Comparison of ENCODE assay signal across 11 cellular contexts in genomic region chr11:96213500-96213899, GRCh38.
DNase-seq lines count a peak whose midpoint lies in the region; ATAC-seq and TF ChIP-seq lines count a peak whose summit lies in the region.
"Had no signal": no experiment of that assay in that cellular context is flagged by ENCODE, and none has a peak within 500 bp of the region (broad histone marks: within the 10 kb centered on the region; RNA-seq: fewer than 3 reads in every experiment).

No MANE protein-coding gene starts in this region.

- H3K9me3 ChIP-seq in CD4-positive, CD25-positive, alpha-beta regulatory T cell (ENCODE audit: control insufficient read depth in 2 of 2, low read length in 2 of 2): no peaks in the 10 kb centered on the region
- no peaks in the 10 kb centered on the region for H3K9me3 ChIP-seq in prostate gland
- H3K9me3 ChIP-seq: MG63 had no signal

- peak overlapping the region; percentile 51 for H3K4me3 ChIP-seq in CD4-positive, CD25-positive, alpha-beta regulatory T cell (ENCODE audit: low read depth, low read length)
- H3K4me3 ChIP-seq in prostate gland: no peak overlapping the region
- H3K4me3 ChIP-seq: MG63 had no signal

- H3K27me3 Mint-ChIP-seq in CD4-positive, CD25-positive, alpha-beta regulatory T cell: no peaks in the 10 kb centered on the region

- H3K27me3 ChIP-seq in CD4-positive, CD25-positive, alpha-beta regulatory T cell (ENCODE audit: control insufficient read depth, insufficient read depth, low read length): no peaks in the 10 kb centered on the region
- no peaks in the 10 kb centered on the region for H3K27me3 ChIP-seq in prostate gland (replicated peaks; ENCODE audit: insufficient read depth)
- H3K27me3 ChIP-seq: MG63 had no signal

- TF ChIP-seq CTCF in prostate gland (IDR thresholded peaks at IDR 0.05): no peak

- DNase-seq in CD4-positive, CD25-positive, alpha-beta regulatory T cell: no peak
- DNase-seq in NCI-H82 treated with DMSO at 0.1 percent for 48 hours (lab: John Stamatoyannopoulos, UW; ENCODE audit: unreplicated experiment) (peak; percentile 50), fibroblast of gingiva (ENCODE audit: low read depth) (peak; percentile 61), prostate gland (ENCODE audit: low spot score) (no peak), NCI-H2029 (lab: John Stamatoyannopoulos, UW) (no peak), NCI-H146 treated with DMSO at 0.1 percent for 48 hours (lab: John Stamatoyannopoulos, UW; ENCODE audit: unreplicated experiment) (no peak), COLO668 (lab: John Stamatoyannopoulos, UW; ENCODE audit: unreplicated experiment) (no peak), NCI-H1694 treated with DMSO at 0.1 percent for 48 hours (lab: John Stamatoyannopoulos, UW) (no peak)
- DNase-seq: caudate nucleus, islet precursor cell, MG63 had no signal

- peak overlapping the region; percentile 87 to 99 (median 88) for H3K27ac Mint-ChIP-seq in CD4-positive, CD25-positive, alpha-beta regulatory T cell

- H3K36me3 ChIP-seq in CD4-positive, CD25-positive, alpha-beta regulatory T cell (ENCODE audit: control insufficient read depth, insufficient read depth, low read length): no peaks in the 10 kb centered on the region
- no peaks in the 10 kb centered on the region for H3K36me3 ChIP-seq in prostate gland
- H3K36me3 ChIP-seq: MG63 had no signal

- H3K4me1 ChIP-seq in CD4-positive, CD25-positive, alpha-beta regulatory T cell (ENCODE audit: control insufficient read depth, insufficient read depth, low read length, poor library complexity, severe bottlenecking): peaks cover 90% of the 10 kb centered on the region
- H3K4me1 ChIP-seq in prostate gland (replicated peaks): peaks cover 4% of the 10 kb centered on the region

- ATAC-seq in CD4-positive, CD25-positive, alpha-beta regulatory T cell (ENCODE audit: low read depth in 2 of 2): no peak

- peak overlapping the region; percentile 88 for H3K27ac ChIP-seq in CD4-positive, CD25-positive, alpha-beta regulatory T cell (ENCODE audit: insufficient read depth, low read length, poor library complexity, severe bottlenecking)
- H3K27ac ChIP-seq in prostate gland: peak overlapping the region; percentile 36 to 55

- intact Hi-C loops in prostate gland (cut with DNase I): no loop called here

- peaks cover 9% of the 10 kb centered on the region for H3K36me3 Mint-ChIP-seq in CD4-positive, CD25-positive, alpha-beta regulatory T cell

- no peak for TF ChIP-seq POLR2A in prostate gland (IDR thresholded peaks at IDR 0.05)

- peaks cover 31 to 89% (median 65%) of the 10 kb centered on the region in 4 donors for H3K4me1 Mint-ChIP-seq in CD4-positive, CD25-positive, alpha-beta regulatory T cell

- H3K9me3 Mint-ChIP-seq in CD4-positive, CD25-positive, alpha-beta regulatory T cell: peaks cover 0 to 4% (median 0%) of the 10 kb centered on the region in 7 donors

- WGBS in prostate gland: 11% methylated on average over 2 of the region's 2 CpGs

- peak overlapping the region in 1 of 4 donors; percentile 77 for H3K4me3 Mint-ChIP-seq in CD4-positive, CD25-positive, alpha-beta regulatory T cell

Comparison
In these comparisons a context has a peak if more than half of its experiments do, and no peak if none do; other contexts are left out.
1. DNase-seq: peak in NCI-H82 treated with DMSO at 0.1 percent for 48 hours (single experiment) and fibroblast of gingiva (single experiment); none in CD4-positive, CD25-positive, alpha-beta regulatory T cell (0 of 3), prostate gland (single experiment), NCI-H2029 (single experiment), NCI-H146 treated with DMSO at 0.1 percent for 48 hours (single experiment), COLO668 (single experiment) and NCI-H1694 treated with DMSO at 0.1 percent for 48 hours (single experiment).